ENCODE assay signal across 7 cellular contexts in genomic region chr6:70566751-70567382, GRCh38.
DNase-seq lines count a peak whose midpoint lies in the region; ATAC-seq lines count a peak whose summit lies in the region.

TSS of gene SDHAF4 (plus strand) at chr6:70566930. CDS start at chr6:70566941, 11 bp downstream.

- peak; percentile 95 for ATAC-seq in GM18508 (IDR thresholded peaks at IDR 0.05; ENCODE audit: insufficient read depth, unreplicated experiment)
- ATAC-seq in HG02981 (IDR thresholded peaks at IDR 0.05; ENCODE audit: unreplicated experiment) = peak; percentile 99

- DNase-seq in NCI-H2029 (lab: John Stamatoyannopoulos, UW) = peak; percentile 78
- peak; percentile 92 for DNase-seq in T-helper 9 cell
- DNase-seq in astrocyte of the hippocampus (ENCODE audit: low read depth, low spot score) = peak; percentile 96
- DNase-seq in hippocampal formation (lab: John Stamatoyannopoulos, UW) = peak; percentile 83 to 94
- peak; percentile 96 for DNase-seq in retina

Comparison
In these comparisons a context has a peak if more than half of its experiments do, and no peak if none do; other contexts are left out.
1. Peak in every context shown above with its lines: DNase-seq and ATAC-seq.